8 cellular contexts compared by ENCODE assay signal in the genomic region with DNA sequence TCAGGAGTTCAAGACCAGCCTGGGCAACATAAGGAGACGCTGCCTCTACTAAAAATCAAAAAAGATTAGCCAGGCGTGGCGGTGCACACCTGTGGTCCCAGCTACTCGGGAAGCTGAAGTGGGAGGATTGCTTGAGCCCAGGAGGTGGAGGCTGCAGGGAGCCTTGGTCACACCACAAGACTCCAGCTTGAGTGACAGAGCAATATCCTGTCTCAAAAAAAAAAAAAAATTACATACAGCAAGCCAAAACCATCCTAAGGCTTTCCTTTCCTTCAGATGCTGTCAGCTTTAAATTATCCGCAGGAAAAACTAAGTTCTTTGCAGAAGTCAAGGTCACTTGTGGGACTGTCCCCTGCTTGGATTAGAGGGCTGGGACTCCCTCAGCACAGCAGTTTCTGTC. TPM values are rescaled to one million over a fixed set of nuclear protein-coding genes. Genes with fewer than 3 reads are reported as not detected.
A peak's percentile ranks its signal among the peaks of the same experiment; 100 is the strongest.
DNase-seq lines count a peak whose midpoint lies in the region; ATAC-seq, FAIRE-seq and TF ChIP-seq lines count a peak whose summit lies in the region.

No MANE protein-coding gene starts in this region.

- H3K27me3 ChIP-seq in keratinocyte (ENCODE audit: control insufficient read depth, extremely low read depth, insufficient read depth, low read length) (no peaks in the 10 kb centered on the region), suprapubic skin (no peaks in the 10 kb centered on the region)

- no peak for TF ChIP-seq EP300 in suprapubic skin (IDR thresholded peaks at IDR 0.05)

- DNase-seq in activated CD4-positive, alpha-beta T cell treated with anti-CD3 and anti-CD28 coated beads, Interleukin-2, amount 10 ng/mL, durations not matched to agents 7 days and 5 days: no peak
- DNase-seq in activated CD4-positive, alpha-beta T cell treated with anti-CD3 and anti-CD28 coated beads for 48 hours: no peak
- DNase-seq in activated T-helper 2 cell treated with anti-CD3 and anti-CD28 coated beads, Interferon-gamma antibody, Interleukin-2, Interleukin-4, amounts not matched to agents 10 μg/mL and 5 μg/mL and 100 μg/mL, durations not matched to agents 14 hours and 24 hours and 36 hours (ENCODE audit: low spot score): no peak
- DNase-seq in keratinocyte (ENCODE audit: low read depth, low spot score) (no peak), suprapubic skin (ENCODE audit: low spot score in 2 of 2) (no peak), cerebellar nuclear complex (lab: John Stamatoyannopoulos, UW) (no peak)

- H3K9me3 ChIP-seq in keratinocyte (ENCODE audit: control insufficient read depth, low read depth, low read length) (no peaks in the 10 kb centered on the region), suprapubic skin (no peaks in the 10 kb centered on the region)

- H4K20me1 ChIP-seq in keratinocyte (ENCODE audit: control insufficient read depth, extremely low read depth, insufficient read depth, low read length): no peaks in the 10 kb centered on the region

- no peak for TF ChIP-seq POLR2A in suprapubic skin (IDR thresholded peaks at IDR 0.05)

- H3K36me3 ChIP-seq in keratinocyte (ENCODE audit: control insufficient read depth in 2 of 2, extremely low read depth in 1 of 2, insufficient read depth in 2 of 2, low read length in 2 of 2) (peaks cover 6 to 11% of the 10 kb centered on the region in 2 experiments), suprapubic skin (peaks cover 3% of the 10 kb centered on the region)

- H3K27ac ChIP-seq in keratinocyte (ENCODE audit: control insufficient read depth, insufficient read depth, low read length) (peak overlapping the region; percentile 85), suprapubic skin (peak overlapping the region; percentile 94)

- POLR2A ChIA-PET in activated CD4-positive, alpha-beta T cell treated with anti-CD3 and anti-CD28 coated beads, Interleukin-2, amount 10 ng/mL, durations not matched to agents 7 days and 5 days (lab: Charles Lee): interaction anchor here (0.6 kb wide), 1 partner anchor 14 kb away, joined by 3 read pairs; no protein-coding TSS in a partner anchor

- dilution Hi-C loops in keratinocyte (cut with MboI; ENCODE audit: extremely low pct_ligation_motif_present, low sequenced_read_pairs): no loop called here

- no peaks in the 10 kb centered on the region for H3K9me1 ChIP-seq in keratinocyte (ENCODE audit: control insufficient read depth, extremely low read depth, insufficient read depth, low read length)

- H3K27ac Mint-ChIP-seq in activated CD4-positive, alpha-beta T cell treated with anti-CD3 and anti-CD28 coated beads, Interleukin-2, amount 10 ng/mL, durations not matched to agents 7 days and 5 days: peak overlapping the region; percentile 97
- H3K27ac Mint-ChIP-seq in activated T-helper 2 cell treated with anti-CD3 and anti-CD28 coated beads, Interferon-gamma antibody, Interleukin-2, Interleukin-4, amounts not matched to agents 10 μg/mL and 5 μg/mL and 100 μg/mL, durations not matched to agents 14 hours and 24 hours and 36 hours: peak overlapping the region; percentile 65

- peaks cover 57% of the 10 kb centered on the region for H3K4me1 Mint-ChIP-seq in activated CD4-positive, alpha-beta T cell treated with anti-CD3 and anti-CD28 coated beads, Interleukin-2, amount 10 ng/mL, durations not matched to agents 7 days and 5 days
- H3K4me1 Mint-ChIP-seq in activated T-helper 2 cell treated with anti-CD3 and anti-CD28 coated beads, Interferon-gamma antibody, Interleukin-2, Interleukin-4, amounts not matched to agents 10 μg/mL and 5 μg/mL and 100 μg/mL, durations not matched to agents 14 hours and 24 hours and 36 hours (ENCODE audit: low read depth): peaks cover 45% of the 10 kb centered on the region

- FAIRE-seq in keratinocyte (lab: Jason Lieb, UNC): no peak

- ATAC-seq in GM19452 (IDR thresholded peaks at IDR 0.05; ENCODE audit: unreplicated experiment) (no peak), HG03460 (IDR thresholded peaks at IDR 0.05; ENCODE audit: unreplicated experiment) (no peak)

- peaks cover 21% of the 10 kb centered on the region for H3K4me1 ChIP-seq in keratinocyte (ENCODE audit: control insufficient read depth, extremely low read depth, insufficient read depth, low read length)
- H3K4me1 ChIP-seq in suprapubic skin: peaks cover 54% of the 10 kb centered on the region

- no peaks in the 10 kb centered on the region for H3K27me3 Mint-ChIP-seq in activated CD4-positive, alpha-beta T cell treated with anti-CD3 and anti-CD28 coated beads, Interleukin-2, amount 10 ng/mL, durations not matched to agents 7 days and 5 days
- H3K27me3 Mint-ChIP-seq in activated T-helper 2 cell treated with anti-CD3 and anti-CD28 coated beads, Interferon-gamma antibody, Interleukin-2, Interleukin-4, amounts not matched to agents 10 μg/mL and 5 μg/mL and 100 μg/mL, durations not matched to agents 14 hours and 24 hours and 36 hours (ENCODE audit: low read depth): no peaks in the 10 kb centered on the region

- CTCF ChIA-PET in activated CD4-positive, alpha-beta T cell treated with anti-CD3 and anti-CD28 coated beads, Interleukin-2, amount 10 ng/mL, durations not matched to agents 7 days and 5 days (lab: Charles Lee): interaction anchor here (0.7 to 2.3 kb wide), 9 partner anchors 10 to 134 kb away, joined by 3 to 8 read pairs (median 5); a partner anchor contains a TSS

- peaks cover 58% of the 10 kb centered on the region for H3K79me2 ChIP-seq in keratinocyte (ENCODE audit: control insufficient read depth, insufficient read depth, low read length)

- H3K36me3 Mint-ChIP-seq in activated CD4-positive, alpha-beta T cell treated with anti-CD3 and anti-CD28 coated beads, Interleukin-2, amount 10 ng/mL, durations not matched to agents 7 days and 5 days (ENCODE audit: low read depth): peaks cover 22% of the 10 kb centered on the region
- peaks cover 31% of the 10 kb centered on the region for H3K36me3 Mint-ChIP-seq in activated T-helper 2 cell treated with anti-CD3 and anti-CD28 coated beads, Interferon-gamma antibody, Interleukin-2, Interleukin-4, amounts not matched to agents 10 μg/mL and 5 μg/mL and 100 μg/mL, durations not matched to agents 14 hours and 24 hours and 36 hours (ENCODE audit: low read depth)

- no peak overlapping the region for H2AFZ ChIP-seq in keratinocyte (ENCODE audit: control insufficient read depth, low read length)

- intact Hi-C loops in activated T-helper 2 cell treated with anti-CD3 and anti-CD28 coated beads, Interferon-gamma antibody, Interleukin-2, Interleukin-4, amounts not matched to agents 10 μg/mL and 5 μg/mL and 100 μg/mL, durations not matched to agents 14 hours and 24 hours and 36 hours (cut with micrococcal nuclease): no loop called here

- H3K4me3 ChIP-seq in keratinocyte (ENCODE audit: control insufficient read depth in 2 of 3, extremely low read depth in 1 of 3, insufficient read depth in 2 of 3, low read depth in 1 of 3, low read length in 3 of 3) (peak overlapping the region; percentile 81 to 99 (median 91)), suprapubic skin (peak overlapping the region; percentile 75)

- 68% methylated on average over 5 of the region's 5 CpGs for WGBS in suprapubic skin

- peak overlapping the region; percentile 96 for H3K9ac ChIP-seq in keratinocyte (ENCODE audit: control insufficient read depth, extremely low read depth, insufficient read depth, low read length)

- H3K4me3 Mint-ChIP-seq in activated CD4-positive, alpha-beta T cell treated with anti-CD3 and anti-CD28 coated beads, Interleukin-2, amount 10 ng/mL, durations not matched to agents 7 days and 5 days: peak overlapping the region; percentile 89
- H3K4me3 Mint-ChIP-seq in activated T-helper 2 cell treated with anti-CD3 and anti-CD28 coated beads, Interferon-gamma antibody, Interleukin-2, Interleukin-4, amounts not matched to agents 10 μg/mL and 5 μg/mL and 100 μg/mL, durations not matched to agents 14 hours and 24 hours and 36 hours (ENCODE audit: low read depth): peak overlapping the region; percentile 95

- H3K4me2 ChIP-seq in keratinocyte (ENCODE audit: control insufficient read depth, extremely low read depth, insufficient read depth, low read depth, low read length): peak overlapping the region; percentile 96

- TF ChIP-seq CTCF in keratinocyte (optimal IDR thresholded peaks at IDR 0.05 in 1 of 3, IDR thresholded peaks at IDR 0.05 in 1 of 3, conservative IDR thresholded peaks at IDR 0.05 in 1 of 3; ENCODE audit: extremely low read depth in 1 of 3, insufficient read depth in 2 of 3, low read length in 3 of 3) (no peak), suprapubic skin (IDR thresholded peaks at IDR 0.05) (no peak)

- no peaks in the 10 kb centered on the region for H3K9me3 Mint-ChIP-seq in activated CD4-positive, alpha-beta T cell treated with anti-CD3 and anti-CD28 coated beads, Interleukin-2, amount 10 ng/mL, durations not matched to agents 7 days and 5 days
- H3K9me3 Mint-ChIP-seq in activated T-helper 2 cell treated with anti-CD3 and anti-CD28 coated beads, Interferon-gamma antibody, Interleukin-2, Interleukin-4, amounts not matched to agents 10 μg/mL and 5 μg/mL and 100 μg/mL, durations not matched to agents 14 hours and 24 hours and 36 hours: no peaks in the 10 kb centered on the region

RNA-seq across cellular contexts. Expression of a gene that starts 1.3 kb away (rescaled TPM):
- total RNA-seq in activated CD4-positive, alpha-beta T cell treated with anti-CD3 and anti-CD28 coated beads, Interleukin-2, amount 10 ng/mL, durations not matched to agents 7 days and 5 days: 100 to 1,000 TPM; 177 to 201 TPM
- total RNA-seq in activated T-helper 2 cell treated with anti-CD3 and anti-CD28 coated beads, Interferon-gamma antibody, Interleukin-2, Interleukin-4, amounts not matched to agents 10 μg/mL and 5 μg/mL and 100 μg/mL, durations not matched to agents 14 hours and 24 hours and 36 hours: 250 and 253 TPM in 2 replicates
- 54.3 to 197 TPM (median 105 TPM) in 3 replicates for polyA plus RNA-seq in keratinocyte
- 50.2 TPM for polyA plus RNA-seq in keratinocyte (2011; ENCODE audit: low read depth)
- 127 and 169 TPM in 2 replicates for polyA plus RNA-seq in keratinocyte (2011; cell fraction: cytosol; rRNA removed)
- 154 and 160 TPM in 2 replicates for polyA plus RNA-seq in keratinocyte (2011; cell fraction: nucleus; rRNA removed)
- 71.9 and 113 TPM in 2 replicates for polyA plus RNA-seq in keratinocyte (2012; ENCODE audit: low replicate concordance)
- polyA minus RNA-seq in keratinocyte: 67.6 to 211 TPM (median 146 TPM) in 3 replicates
- 105 TPM for polyA minus RNA-seq in keratinocyte (2011; cell fraction: cytosol; rRNA and poly(A)+ RNA removed)
- polyA minus RNA-seq in keratinocyte (2011; cell fraction: nucleus; rRNA and poly(A)+ RNA removed): 83.0 and 115 TPM in 2 replicates
- total RNA-seq in suprapubic skin: 100 to 1,000 TPM; 176 to 218 (median 179) TPM

RNA-seq across cellular contexts. Expression of a gene that starts 17.0 kb away (rescaled TPM):
- total RNA-seq in activated CD4-positive, alpha-beta T cell treated with anti-CD3 and anti-CD28 coated beads, Interleukin-2, amount 10 ng/mL, durations not matched to agents 7 days and 5 days: 100 to 1,000 TPM in 1 of 2 experiments, 10 to 100 TPM in 1; 96.2 to 105 TPM
- 160 and 165 TPM in 2 replicates for total RNA-seq in activated T-helper 2 cell treated with anti-CD3 and anti-CD28 coated beads, Interferon-gamma antibody, Interleukin-2, Interleukin-4, amounts not matched to agents 10 μg/mL and 5 μg/mL and 100 μg/mL, durations not matched to agents 14 hours and 24 hours and 36 hours
- 122 to 162 TPM (median 160 TPM) in 3 replicates for polyA plus RNA-seq in keratinocyte
- 52.6 TPM for polyA plus RNA-seq in keratinocyte (2011; ENCODE audit: low read depth)
- 146 and 188 TPM in 2 replicates for polyA plus RNA-seq in keratinocyte (2011; cell fraction: cytosol; rRNA removed)
- polyA plus RNA-seq in keratinocyte (2011; cell fraction: nucleus; rRNA removed): 146 and 153 TPM in 2 replicates
- polyA plus RNA-seq in keratinocyte (2012; ENCODE audit: low replicate concordance): 82.7 and 95.9 TPM in 2 replicates
- polyA minus RNA-seq in keratinocyte: 23.1 to 90.2 TPM (median 77.2 TPM) in 3 replicates
- 30.5 TPM for polyA minus RNA-seq in keratinocyte (2011; cell fraction: cytosol; rRNA and poly(A)+ RNA removed)
- polyA minus RNA-seq in keratinocyte (2011; cell fraction: nucleus; rRNA and poly(A)+ RNA removed): 19.6 and 31.4 TPM in 2 replicates
- total RNA-seq in suprapubic skin: 10 to 100 TPM; 36.4 to 51.4 (median 42.4) TPM

RNA-seq across cellular contexts. Expression of a gene that starts 32.1 kb away (rescaled TPM):
- total RNA-seq in activated CD4-positive, alpha-beta T cell treated with anti-CD3 and anti-CD28 coated beads, Interleukin-2, amount 10 ng/mL, durations not matched to agents 7 days and 5 days: 10 to 100 TPM; 15.3 to 17.1 TPM
- 15.9 and 17.0 TPM in 2 replicates for total RNA-seq in activated T-helper 2 cell treated with anti-CD3 and anti-CD28 coated beads, Interferon-gamma antibody, Interleukin-2, Interleukin-4, amounts not matched to agents 10 μg/mL and 5 μg/mL and 100 μg/mL, durations not matched to agents 14 hours and 24 hours and 36 hours
- 7.5 to 12.1 TPM (median 11.6 TPM) in 3 replicates for polyA plus RNA-seq in keratinocyte
- 1.4 TPM for polyA plus RNA-seq in keratinocyte (2011; ENCODE audit: low read depth)
- polyA plus RNA-seq in keratinocyte (2011; cell fraction: cytosol; rRNA removed): 4.1 and 6.3 TPM in 2 replicates
- polyA plus RNA-seq in keratinocyte (2011; cell fraction: nucleus; rRNA removed): 24.8 and 25.0 TPM in 2 replicates
- polyA plus RNA-seq in keratinocyte (2012; ENCODE audit: low replicate concordance): 4.4 and 4.6 TPM in 2 replicates
- 3.9 to 7.4 TPM (median 4.4 TPM) in 3 replicates for polyA minus RNA-seq in keratinocyte
- polyA minus RNA-seq in keratinocyte (2011; cell fraction: cytosol; rRNA and poly(A)+ RNA removed): 3.6 TPM
- polyA minus RNA-seq in keratinocyte (2011; cell fraction: nucleus; rRNA and poly(A)+ RNA removed): 2.4 and 5.7 TPM in 2 replicates
- total RNA-seq in suprapubic skin: 10 to 100 TPM in 1 of 4 donors, 1 to 10 TPM in 3; 3.4 to 17.0 (median 7.6) TPM

RNA-seq across cellular contexts. Expression of a gene that starts 35.0 kb away (rescaled TPM):
- total RNA-seq in activated CD4-positive, alpha-beta T cell treated with anti-CD3 and anti-CD28 coated beads, Interleukin-2, amount 10 ng/mL, durations not matched to agents 7 days and 5 days: 10 to 100 TPM; 76.9 to 78.9 TPM
- 28.7 and 28.9 TPM in 2 replicates for total RNA-seq in activated T-helper 2 cell treated with anti-CD3 and anti-CD28 coated beads, Interferon-gamma antibody, Interleukin-2, Interleukin-4, amounts not matched to agents 10 μg/mL and 5 μg/mL and 100 μg/mL, durations not matched to agents 14 hours and 24 hours and 36 hours
- polyA plus RNA-seq in keratinocyte: 20.0 to 26.3 TPM (median 26.2 TPM) in 3 replicates
- 32.6 TPM for polyA plus RNA-seq in keratinocyte (2011; ENCODE audit: low read depth)
- polyA plus RNA-seq in keratinocyte (2011; cell fraction: cytosol; rRNA removed): 3.6 and 5.8 TPM in 2 replicates
- 189 and 194 TPM in 2 replicates for polyA plus RNA-seq in keratinocyte (2011; cell fraction: nucleus; rRNA removed)
- 12.8 and 29.0 TPM in 2 replicates for polyA plus RNA-seq in keratinocyte (2012; ENCODE audit: low replicate concordance)
- 11.1 to 22.3 TPM (median 17.3 TPM) in 3 replicates for polyA minus RNA-seq in keratinocyte
- polyA minus RNA-seq in keratinocyte (2011; cell fraction: cytosol; rRNA and poly(A)+ RNA removed): 5.8 TPM
- polyA minus RNA-seq in keratinocyte (2011; cell fraction: nucleus; rRNA and poly(A)+ RNA removed): 14.6 and 42.4 TPM in 2 replicates
- 100 to 1,000 TPM in 1 of 4 donors, 10 to 100 TPM in 3; 27.2 to 141 (median 39.7) TPM for total RNA-seq in suprapubic skin

RNA-seq across cellular contexts. Expression of a gene that starts 39.9 kb away (rescaled TPM):
- 1 to 10 TPM; 6.1 to 8.0 TPM for total RNA-seq in activated CD4-positive, alpha-beta T cell treated with anti-CD3 and anti-CD28 coated beads, Interleukin-2, amount 10 ng/mL, durations not matched to agents 7 days and 5 days
- total RNA-seq in activated T-helper 2 cell treated with anti-CD3 and anti-CD28 coated beads, Interferon-gamma antibody, Interleukin-2, Interleukin-4, amounts not matched to agents 10 μg/mL and 5 μg/mL and 100 μg/mL, durations not matched to agents 14 hours and 24 hours and 36 hours: 30.4 and 31.0 TPM in 2 replicates
- polyA plus RNA-seq in keratinocyte: 0.68 to 1.6 TPM (median 1.5 TPM) in 3 replicates
- not detected for polyA plus RNA-seq in keratinocyte (2011; ENCODE audit: low read depth)
- 0.30 and 0.63 TPM in 2 replicates for polyA plus RNA-seq in keratinocyte (2011; cell fraction: cytosol; rRNA removed)
- 0.69 and 0.80 TPM in 2 replicates for polyA plus RNA-seq in keratinocyte (2011; cell fraction: nucleus; rRNA removed)
- polyA plus RNA-seq in keratinocyte (2012; ENCODE audit: low replicate concordance): 0.58 and 1.7 TPM in 2 replicates
- polyA minus RNA-seq in keratinocyte: not detected in 3 replicates
- polyA minus RNA-seq in keratinocyte (2011; cell fraction: cytosol; rRNA and poly(A)+ RNA removed): not detected
- polyA minus RNA-seq in keratinocyte (2011; cell fraction: nucleus; rRNA and poly(A)+ RNA removed): not detected in 2 replicates
- not detected for total RNA-seq in suprapubic skin
